9 cellular contexts compared by ENCODE assay signal in genomic region chr5:112210430-112211005, GRCh38.
DNase-seq lines count a peak whose midpoint lies in the region; ATAC-seq and TF ChIP-seq lines count a peak whose summit lies in the region.
"Had no signal": no experiment of that assay in that cellular context is flagged by ENCODE, and none has a peak within 500 bp of the region (broad histone marks: within the 10 kb centered on the region; RNA-seq: fewer than 3 reads in every experiment).

No MANE protein-coding gene starts in this region.

- CTCF ChIA-PET in activated CD8-positive, alpha-beta T cell treated with anti-CD3 and anti-CD28 coated beads for 36 hours (lab: Charles Lee) = interaction anchor here (0.9 to 1.9 kb wide), 2 partner anchors 10 to 35 kb away, joined by 4 to 5 read pairs; no protein-coding TSS in a partner anchor
- CTCF ChIA-PET in activated CD8-positive, alpha-beta T cell treated with anti-CD3 and anti-CD28 coated beads, Interleukin-2, amount 10 ng/mL, durations not matched to agents 7 days and 5 days (lab: Charles Lee) = no interaction called here

- H3K4me3 Mint-ChIP-seq in activated CD8-positive, alpha-beta T cell treated with anti-CD3 and anti-CD28 coated beads for 36 hours = no peak overlapping the region
- H3K4me3 Mint-ChIP-seq in activated CD8-positive, alpha-beta T cell treated with anti-CD3 and anti-CD28 coated beads, Interleukin-2, amount 10 ng/mL, durations not matched to agents 7 days and 5 days = no peak overlapping the region
- H3K4me3 Mint-ChIP-seq: activated naive CD8-positive, alpha-beta T cell had no signal

- H3K4me1 Mint-ChIP-seq in activated CD8-positive, alpha-beta T cell treated with anti-CD3 and anti-CD28 coated beads for 36 hours (ENCODE audit: low read depth) = no peaks in the 10 kb centered on the region
- H3K4me1 Mint-ChIP-seq in activated CD8-positive, alpha-beta T cell treated with anti-CD3 and anti-CD28 coated beads, Interleukin-2, amount 10 ng/mL, durations not matched to agents 7 days and 5 days (ENCODE audit: low read depth) = no peaks in the 10 kb centered on the region

- ATAC-seq in activated CD8-positive, alpha-beta T cell treated with anti-CD3 and anti-CD28 coated beads for 36 hours = no peak
- ATAC-seq in activated CD8-positive, alpha-beta T cell treated with anti-CD3 and anti-CD28 coated beads, Interleukin-2, amount 10 ng/mL, durations not matched to agents 7 days and 5 days = no peak

- peak; percentile 46 for TF ChIP-seq CTCF in activated CD8-positive, alpha-beta T cell treated with anti-CD3 and anti-CD28 coated beads for 36 hours (IDR thresholded peaks at IDR 0.05)

- H3K36me3 Mint-ChIP-seq in activated CD8-positive, alpha-beta T cell treated with anti-CD3 and anti-CD28 coated beads for 36 hours (ENCODE audit: low read depth) = no peaks in the 10 kb centered on the region
- no peaks in the 10 kb centered on the region for H3K36me3 Mint-ChIP-seq in activated CD8-positive, alpha-beta T cell treated with anti-CD3 and anti-CD28 coated beads, Interleukin-2, amount 10 ng/mL, durations not matched to agents 7 days and 5 days (ENCODE audit: low read depth)
- H3K36me3 Mint-ChIP-seq: activated naive CD8-positive, alpha-beta T cell had no signal

- no peaks in the 10 kb centered on the region for H3K9me3 Mint-ChIP-seq in activated CD8-positive, alpha-beta T cell treated with anti-CD3 and anti-CD28 coated beads for 36 hours
- no peaks in the 10 kb centered on the region for H3K9me3 Mint-ChIP-seq in activated CD8-positive, alpha-beta T cell treated with anti-CD3 and anti-CD28 coated beads, Interleukin-2, amount 10 ng/mL, durations not matched to agents 7 days and 5 days (ENCODE audit: insufficient read depth)

- no peak overlapping the region for H3K27ac Mint-ChIP-seq in activated CD8-positive, alpha-beta T cell treated with anti-CD3 and anti-CD28 coated beads for 36 hours
- H3K27ac Mint-ChIP-seq in activated CD8-positive, alpha-beta T cell treated with anti-CD3 and anti-CD28 coated beads, Interleukin-2, amount 10 ng/mL, durations not matched to agents 7 days and 5 days = no peak overlapping the region
- H3K27ac Mint-ChIP-seq: activated naive CD8-positive, alpha-beta T cell had no signal

- POLR2A ChIA-PET in activated CD8-positive, alpha-beta T cell treated with anti-CD3 and anti-CD28 coated beads for 36 hours (lab: Charles Lee) = no interaction called here
- POLR2A ChIA-PET in activated CD8-positive, alpha-beta T cell treated with anti-CD3 and anti-CD28 coated beads, Interleukin-2, amount 10 ng/mL, durations not matched to agents 7 days and 5 days (lab: Charles Lee) = no interaction called here

- peaks cover 19% of the 10 kb centered on the region for H3K27me3 Mint-ChIP-seq in activated CD8-positive, alpha-beta T cell treated with anti-CD3 and anti-CD28 coated beads for 36 hours
- peaks cover 7% of the 10 kb centered on the region for H3K27me3 Mint-ChIP-seq in activated CD8-positive, alpha-beta T cell treated with anti-CD3 and anti-CD28 coated beads, Interleukin-2, amount 10 ng/mL, durations not matched to agents 7 days and 5 days (ENCODE audit: low read depth)

- intact Hi-C loops in activated CD8-positive, alpha-beta T cell treated with anti-CD3 and anti-CD28 coated beads for 36 hours (cut with micrococcal nuclease) = no loop called here

- DNase-seq in activated CD8-positive, alpha-beta T cell treated with anti-CD3 and anti-CD28 coated beads for 36 hours = peak; percentile 40
- DNase-seq in activated CD8-positive, alpha-beta T cell treated with anti-CD3 and anti-CD28 coated beads, Interleukin-2, amount 10 ng/mL, durations not matched to agents 7 days and 5 days = no peak
- DNase-seq in NCI-H526 treated with DMSO at 0.1 percent for 48 hours (lab: John Stamatoyannopoulos, UW) = peak; percentile 36
- DNase-seq in dermis microvascular lymphatic vessel endothelial cell (ENCODE audit: low read depth in 2 of 2) = peak; percentile 47 to 67
- peak; percentile 65 for DNase-seq in medulla oblongata (ENCODE audit: extremely low spot score)
- DNase-seq in cerebellar nuclear complex (lab: John Stamatoyannopoulos, UW) = no peak
- no peak for DNase-seq in putamen (ENCODE audit: low spot score)
- DNase-seq in T1000 (lab: John Stamatoyannopoulos, UW) = no peak

Comparison
In these comparisons a context has a peak if more than half of its experiments do, and no peak if none do; other contexts are left out.
1. DNase-seq: peak in activated CD8-positive, alpha-beta T cell treated with anti-CD3 and anti-CD28 coated beads for 36 hours (single experiment), NCI-H526 treated with DMSO at 0.1 percent for 48 hours (single experiment), dermis microvascular lymphatic vessel endothelial cell (2 of 2) and medulla oblongata (single experiment); none in activated CD8-positive, alpha-beta T cell treated with anti-CD3 and anti-CD28 coated beads, Interleukin-2, amount 10 ng/mL, durations not matched to agents 7 days and 5 days (single experiment), cerebellar nuclear complex (0 of 2), putamen (single experiment) and T1000 (single experiment).